16 cellular contexts compared by ENCODE assay signal in genomic region chr1:48789903-48790302, GRCh38.
DNase-seq lines count a peak whose midpoint lies in the region; ATAC-seq and TF ChIP-seq lines count a peak whose summit lies in the region.
"Had no signal": no experiment of that assay in that cellular context is flagged by ENCODE, and none has a peak within 500 bp of the region (broad histone marks: within the 10 kb centered on the region; RNA-seq: fewer than 3 reads in every experiment).

No MANE protein-coding gene starts in this region.

- H3K27ac ChIP-seq in VCaP: peak overlapping the region; percentile 50
- H3K27ac ChIP-seq: SJCRH30 had no signal

- H3K27ac Mint-ChIP-seq in T-helper 1 cell treated with Interleukin-12 subunit alpha and Interleukin-12 subunit beta and Interleukin-4 antibody, amounts not matched to agents 30 μg/mL and 1 μg/mL, for 36 hours: peak overlapping the region; percentile 43
- H3K27ac Mint-ChIP-seq in stimulated activated naive CD8-positive, alpha-beta T cell treated with anti-CD3 and anti-CD28 coated beads, Interleukin-15, amount 100 ng/mL, for 72 hours: peak overlapping the region; percentile 29 to 37
- H3K27ac Mint-ChIP-seq: mesothelial cell of epicardium had no signal

- no peaks in the 10 kb centered on the region for H3K36me3 Mint-ChIP-seq in T-helper 1 cell treated with Interleukin-12 subunit alpha and Interleukin-12 subunit beta and Interleukin-4 antibody, amounts not matched to agents 30 μg/mL and 1 μg/mL, for 36 hours (ENCODE audit: low read depth)
- H3K36me3 Mint-ChIP-seq: mesothelial cell of epicardium had no signal

- H3K27me3 Mint-ChIP-seq in T-helper 1 cell treated with Interleukin-12 subunit alpha and Interleukin-12 subunit beta and Interleukin-4 antibody, amounts not matched to agents 30 μg/mL and 1 μg/mL, for 36 hours (ENCODE audit: low read depth): no peaks in the 10 kb centered on the region
- peaks cover 21% of the 10 kb centered on the region for H3K27me3 Mint-ChIP-seq in stimulated activated naive CD8-positive, alpha-beta T cell treated with anti-CD3 and anti-CD28 coated beads, Interleukin-15, amount 100 ng/mL, for 72 hours
- H3K27me3 Mint-ChIP-seq: central memory CD8-positive, alpha-beta T cell had no signal

- TF ChIP-seq CTCF in VCaP (conservative IDR thresholded peaks at IDR 0.05): no peak

- no peaks in the 10 kb centered on the region for H3K9me3 Mint-ChIP-seq in T-helper 1 cell treated with Interleukin-12 subunit alpha and Interleukin-12 subunit beta and Interleukin-4 antibody, amounts not matched to agents 30 μg/mL and 1 μg/mL, for 36 hours
- no peaks in the 10 kb centered on the region for H3K9me3 Mint-ChIP-seq in stimulated activated naive CD8-positive, alpha-beta T cell treated with anti-CD3 and anti-CD28 coated beads, Interleukin-15, amount 100 ng/mL, for 72 hours
- H3K9me3 Mint-ChIP-seq: central memory CD8-positive, alpha-beta T cell; mesothelial cell of epicardium had no signal

- H3K4me3 Mint-ChIP-seq in T-helper 1 cell treated with Interleukin-12 subunit alpha and Interleukin-12 subunit beta and Interleukin-4 antibody, amounts not matched to agents 30 μg/mL and 1 μg/mL, for 36 hours: no peak overlapping the region
- peak overlapping the region; percentile 49 to 50 for H3K4me3 Mint-ChIP-seq in stimulated activated naive CD8-positive, alpha-beta T cell treated with anti-CD3 and anti-CD28 coated beads, Interleukin-15, amount 100 ng/mL, for 72 hours
- H3K4me3 Mint-ChIP-seq: central memory CD8-positive, alpha-beta T cell; mesothelial cell of epicardium had no signal

- peak; percentile 46 for ATAC-seq in HG03025 (IDR thresholded peaks at IDR 0.05; ENCODE audit: low FRiP score, unreplicated experiment)
- ATAC-seq in stimulated activated naive CD8-positive, alpha-beta T cell treated with anti-CD3 and anti-CD28 coated beads, Interleukin-15, amount 100 ng/mL, for 72 hours: no peak
- ATAC-seq: esophagus mucosa had no signal

- DNase-seq in T-helper 1 cell (no peak), GDM1 (lab: John Stamatoyannopoulos, UW) (no peak), NCI-H1417 (lab: John Stamatoyannopoulos, UW) (no peak), GM19238 (ENCODE audit: insufficient read length, low spot score) (no peak)
- DNase-seq in stimulated activated naive CD8-positive, alpha-beta T cell treated with anti-CD3 and anti-CD28 coated beads, Interleukin-15, amount 100 ng/mL, for 72 hours: no peak
- DNase-seq: activated gamma-delta T cell treated with Interleukin-2 at 50 U/mL for 16 hours; NCI-H345; posterior cingulate gyrus; SJCRH30; stimulated activated CD4-positive, alpha-beta T cell treated with anti-CD3 and anti-CD28 coated beads, Interleukin-2, amount 100 ng/mL, for 48 hours had no signal

- peaks cover 10% of the 10 kb centered on the region for H3K4me1 Mint-ChIP-seq in T-helper 1 cell treated with Interleukin-12 subunit alpha and Interleukin-12 subunit beta and Interleukin-4 antibody, amounts not matched to agents 30 μg/mL and 1 μg/mL, for 36 hours (ENCODE audit: low read depth)
- peaks cover 37% of the 10 kb centered on the region for H3K4me1 Mint-ChIP-seq in stimulated activated naive CD8-positive, alpha-beta T cell treated with anti-CD3 and anti-CD28 coated beads, Interleukin-15, amount 100 ng/mL, for 72 hours
- H3K4me1 Mint-ChIP-seq: central memory CD8-positive, alpha-beta T cell; mesothelial cell of epicardium had no signal
